2 cellular contexts compared by ENCODE assay signal in the genomic region with DNA sequence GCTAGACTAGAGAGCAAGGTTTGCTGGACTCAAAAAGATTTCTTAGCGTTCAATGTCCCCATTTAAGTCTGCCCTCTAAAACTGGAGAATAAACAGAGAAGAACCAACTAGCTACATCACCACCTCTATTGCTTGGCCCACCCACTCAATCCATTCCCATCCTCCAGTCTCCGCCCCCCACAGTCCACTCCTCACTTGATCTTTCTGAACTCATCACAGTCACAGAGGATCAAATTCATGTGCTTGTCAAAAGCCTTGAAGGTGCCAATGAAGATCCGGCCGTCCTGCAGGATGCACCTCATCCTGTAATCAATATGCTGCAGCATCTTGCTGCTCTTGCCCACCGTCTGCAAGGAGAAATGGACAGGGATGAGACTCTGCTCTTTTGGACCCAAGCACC.
TF ChIP-seq lines count a peak whose summit lies in the region.

No MANE protein-coding gene starts in this region.

TF ChIP-seq in SK-N-SH, 30 proteins besides CTCF, POLR2A, EP300 and RAD21 (continued from another document):
- TF ChIP-seq, protein P1, sequence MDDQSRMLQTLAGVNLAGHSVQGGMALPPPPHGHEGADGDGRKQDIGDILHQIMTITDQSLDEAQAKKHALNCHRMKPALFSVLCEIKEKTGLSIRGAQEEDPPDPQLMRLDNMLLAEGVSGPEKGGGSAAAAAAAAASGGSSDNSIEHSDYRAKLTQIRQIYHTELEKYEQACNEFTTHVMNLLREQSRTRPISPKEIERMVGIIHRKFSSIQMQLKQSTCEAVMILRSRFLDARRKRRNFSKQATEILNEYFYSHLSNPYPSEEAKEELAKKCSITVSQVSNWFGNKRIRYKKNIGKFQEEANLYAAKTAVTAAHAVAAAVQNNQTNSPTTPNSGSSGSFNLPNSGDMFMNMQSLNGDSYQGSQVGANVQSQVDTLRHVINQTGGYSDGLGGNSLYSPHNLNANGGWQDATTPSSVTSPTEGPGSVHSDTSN (IDR thresholded peaks at IDR 0.05) = no peak
- TF ChIP-seq TAF1 (IDR thresholded peaks at IDR 0.05; ENCODE audit: borderline replicate concordance, low read depth, low read length) (no peak), RCOR1 (IDR thresholded peaks at IDR 0.05; ENCODE audit: low read length) (no peak), ELF1 (IDR thresholded peaks at IDR 0.05) (no peak), GATA2 (CRISPR knock-in tag; IDR thresholded peaks at IDR 0.05) (no peak), POLR2AphosphoS5 (IDR thresholded peaks at IDR 0.05; ENCODE audit: low read depth, low read length) (no peak), EZH2phosphoT487 (IDR thresholded peaks at IDR 0.05; ENCODE audit: borderline replicate concordance, low read depth) (no peak), JUND (IDR thresholded peaks at IDR 0.05) (no peak), RFX5 (IDR thresholded peaks at IDR 0.05; ENCODE audit: low read length) (no peak), SIN3A (IDR thresholded peaks at IDR 0.05; ENCODE audit: borderline replicate concordance, low read depth, low read length) (no peak)
- TF ChIP-seq, protein P2, sequence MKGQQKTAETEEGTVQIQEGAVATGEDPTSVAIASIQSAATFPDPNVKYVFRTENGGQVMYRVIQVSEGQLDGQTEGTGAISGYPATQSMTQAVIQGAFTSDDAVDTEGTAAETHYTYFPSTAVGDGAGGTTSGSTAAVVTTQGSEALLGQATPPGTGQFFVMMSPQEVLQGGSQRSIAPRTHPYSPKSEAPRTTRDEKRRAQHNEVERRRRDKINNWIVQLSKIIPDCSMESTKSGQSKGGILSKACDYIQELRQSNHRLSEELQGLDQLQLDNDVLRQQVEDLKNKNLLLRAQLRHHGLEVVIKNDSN (IDR thresholded peaks at IDR 0.05; ENCODE audit: borderline replicate concordance, low read depth) = no peak
- TF ChIP-seq, protein P3, sequence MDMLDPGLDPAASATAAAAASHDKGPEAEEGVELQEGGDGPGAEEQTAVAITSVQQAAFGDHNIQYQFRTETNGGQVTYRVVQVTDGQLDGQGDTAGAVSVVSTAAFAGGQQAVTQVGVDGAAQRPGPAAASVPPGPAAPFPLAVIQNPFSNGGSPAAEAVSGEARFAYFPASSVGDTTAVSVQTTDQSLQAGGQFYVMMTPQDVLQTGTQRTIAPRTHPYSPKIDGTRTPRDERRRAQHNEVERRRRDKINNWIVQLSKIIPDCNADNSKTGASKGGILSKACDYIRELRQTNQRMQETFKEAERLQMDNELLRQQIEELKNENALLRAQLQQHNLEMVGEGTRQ (IDR thresholded peaks at IDR 0.05; ENCODE audit: borderline replicate concordance, low read depth, low read length) = no peak

TF ChIP-seq in SK-N-SH treated with all-trans-retinoic acid at 6 μM for 48 hours, 23 proteins besides CTCF, POLR2A, EP300 and RAD21 (continued from another document):
- TF ChIP-seq, protein P4, sequence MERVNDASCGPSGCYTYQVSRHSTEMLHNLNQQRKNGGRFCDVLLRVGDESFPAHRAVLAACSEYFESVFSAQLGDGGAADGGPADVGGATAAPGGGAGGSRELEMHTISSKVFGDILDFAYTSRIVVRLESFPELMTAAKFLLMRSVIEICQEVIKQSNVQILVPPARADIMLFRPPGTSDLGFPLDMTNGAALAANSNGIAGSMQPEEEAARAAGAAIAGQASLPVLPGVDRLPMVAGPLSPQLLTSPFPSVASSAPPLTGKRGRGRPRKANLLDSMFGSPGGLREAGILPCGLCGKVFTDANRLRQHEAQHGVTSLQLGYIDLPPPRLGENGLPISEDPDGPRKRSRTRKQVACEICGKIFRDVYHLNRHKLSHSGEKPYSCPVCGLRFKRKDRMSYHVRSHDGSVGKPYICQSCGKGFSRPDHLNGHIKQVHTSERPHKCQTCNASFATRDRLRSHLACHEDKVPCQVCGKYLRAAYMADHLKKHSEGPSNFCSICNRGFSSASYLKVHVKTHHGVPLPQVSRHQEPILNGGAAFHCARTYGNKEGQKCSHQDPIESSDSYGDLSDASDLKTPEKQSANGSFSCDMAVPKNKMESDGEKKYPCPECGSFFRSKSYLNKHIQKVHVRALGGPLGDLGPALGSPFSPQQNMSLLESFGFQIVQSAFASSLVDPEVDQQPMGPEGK (CRISPR knock-in tag; IDR thresholded peaks at IDR 0.05; ENCODE audit: borderline replicate concordance) = no peak
- no peak for TF ChIP-seq ZNF8 (CRISPR knock-in tag; IDR thresholded peaks at IDR 0.05)
- TF ChIP-seq, protein P5, sequence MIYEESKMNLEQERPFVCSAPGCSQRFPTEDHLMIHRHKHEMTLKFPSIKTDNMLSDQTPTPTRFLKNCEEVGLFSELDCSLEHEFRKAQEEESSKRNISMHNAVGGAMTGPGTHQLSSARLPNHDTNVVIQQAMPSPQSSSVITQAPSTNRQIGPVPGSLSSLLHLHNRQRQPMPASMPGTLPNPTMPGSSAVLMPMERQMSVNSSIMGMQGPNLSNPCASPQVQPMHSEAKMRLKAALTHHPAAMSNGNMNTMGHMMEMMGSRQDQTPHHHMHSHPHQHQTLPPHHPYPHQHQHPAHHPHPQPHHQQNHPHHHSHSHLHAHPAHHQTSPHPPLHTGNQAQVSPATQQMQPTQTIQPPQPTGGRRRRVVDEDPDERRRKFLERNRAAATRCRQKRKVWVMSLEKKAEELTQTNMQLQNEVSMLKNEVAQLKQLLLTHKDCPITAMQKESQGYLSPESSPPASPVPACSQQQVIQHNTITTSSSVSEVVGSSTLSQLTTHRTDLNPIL (CRISPR knock-in tag; IDR thresholded peaks at IDR 0.05; ENCODE audit: low read depth) = no peak
- no peak for TF ChIP-seq ZNF565 (CRISPR knock-in tag; conservative IDR thresholded peaks at IDR 0.05; ENCODE audit: low read depth)
